In genomic region chr16:81149614-81150013, GRCh38 we compare ENCODE assay signal across 29 cellular contexts.
"Had no signal": no experiment of that assay in that cellular context is flagged by ENCODE, and none has a peak within 500 bp of the region (broad histone marks: within the 10 kb centered on the region; RNA-seq: fewer than 3 reads in every experiment).

No MANE protein-coding gene starts in this region.

- H2AFZ ChIP-seq: parathyroid adenoma had no signal

- H3K9ac ChIP-seq: parathyroid adenoma had no signal

- DNase-seq: naive thymus-derived CD8-positive, alpha-beta T cell; nephron progenitor cell; occipital lobe; ovary; posterior cingulate gyrus; psoas muscle; right cardiac atrium; spleen; stimulated activated CD4-positive, alpha-beta T cell treated with anti-CD3 and anti-CD28 coated beads, Interleukin-12 subunit alpha, Interleukin-12 subunit beta, amount 100 ng/mL, for 4 hours; stimulated activated CD4-positive, alpha-beta T cell treated with anti-CD3 and anti-CD28 coated beads, Interleukin-1b, Interleukin-23, amount 100 ng/mL, for 48 hours; stimulated activated CD4-positive, alpha-beta T cell treated with anti-CD3 and anti-CD28 coated beads, Interleukin-4, amount 100 ng/mL, for 1 hour; stimulated activated CD4-positive, alpha-beta T cell treated with anti-CD3 and anti-CD28 coated beads, Interleukin-4, amount 100 ng/mL, for 4 hours; stimulated activated CD8-positive, alpha-beta memory T cell treated with anti-CD3 and anti-CD28 coated beads, Interleukin-4, amount 100 ng/mL, for 48 hours; stimulated activated naive CD4-positive, alpha-beta T cell; stimulated activated naive CD8-positive, alpha-beta T cell treated with anti-CD3 and anti-CD28 coated beads, Interleukin-15, amount 100 ng/mL, for 72 hours; stimulated activated naive CD8-positive, alpha-beta T cell treated with anti-CD3 and anti-CD28 coated beads, Interleukin-15, Interleukin-2, amounts not matched to agents 100 U/mL and 50 U/mL, for 24 hours; substantia nigra; testis; tibial artery; transverse colon; upper lobe of right lung; uterus had no signal

- H3K4me2 ChIP-seq: smooth muscle cell had no signal

- H3K4me1 ChIP-seq: parathyroid adenoma, psoas muscle, spleen, suprapubic skin, testis, tibial artery, transverse colon, upper lobe of right lung, uterus had no signal

- H3K36me3 ChIP-seq: ovary, spleen, transverse colon, upper lobe of right lung, uterus had no signal

- H3K27me3 ChIP-seq: ovary, suprapubic skin, testis, tibial artery, transverse colon, upper lobe of right lung, uterus had no signal

- ATAC-seq: naive thymus-derived CD8-positive, alpha-beta T cell; natural killer cell treated with Interleukin-12 subunit alpha and Interleukin-12 subunit beta and Interleukin-15 and Interleukin-18, amount 100 ng/mL, for 72 hours; psoas muscle; right cardiac atrium; sciatic nerve; stimulated activated memory B cell treated with anti-CD40 and anti-IgM and Interleukin-4, amounts not matched to agents 10 μg/mL and 1 μg/mL and 100 μg/mL, for 72 hours; stimulated activated naive CD8-positive, alpha-beta T cell treated with anti-CD3 and anti-CD28 coated beads, Interleukin-15, amount 100 ng/mL, for 72 hours; stimulated activated naive CD8-positive, alpha-beta T cell treated with anti-CD3 and anti-CD28 coated beads, Interleukin-15, Interleukin-2, amounts not matched to agents 100 U/mL and 50 U/mL, for 24 hours; upper lobe of right lung had no signal

- H3K27ac ChIP-seq: ovary, parathyroid adenoma, psoas muscle, skin epidermis, spleen, suprapubic skin, testis, tibial artery, transverse colon, upper lobe of right lung, uterus had no signal

- H3K4me3 ChIP-seq: ovary, psoas muscle, skin epidermis, smooth muscle cell, spleen, suprapubic skin, testis, tibial artery, transverse colon, upper lobe of right lung, uterus had no signal

- H3K79me2 ChIP-seq: parathyroid adenoma had no signal

- H3K9me3 ChIP-seq: ovary, psoas muscle, spleen, suprapubic skin, testis, tibial artery, transverse colon, upper lobe of right lung, uterus had no signal
